In genomic region chr12:57470286-57470969, GRCh38 we compare ENCODE assay signal across 28 cellular contexts. TPM values are rescaled to one million over a fixed set of nuclear protein-coding genes. Genes with fewer than 3 reads are reported as not detected.
"Had no signal": no experiment of that assay in that cellular context is flagged by ENCODE, and none has a peak within 500 bp of the region (broad histone marks: within the 10 kb centered on the region; RNA-seq: fewer than 3 reads in every experiment).

No MANE protein-coding gene starts in this region.

- H2AFZ ChIP-seq: neural progenitor cell had no signal

- H3K9ac ChIP-seq: neural progenitor cell had no signal

- H3K27me3 Mint-ChIP-seq: activated CD4-positive, alpha-beta memory T cell treated with anti-CD3 and anti-CD28 coated beads for 36 hours; activated naive CD8-positive, alpha-beta T cell treated with anti-CD3 and anti-CD28 coated beads, Interleukin-2, amount 10 ng/mL, durations not matched to agents 7 days and 5 days; naive B cell had no signal

- H3K4me1 Mint-ChIP-seq: neural progenitor cell had no signal

- H3K36me3 Mint-ChIP-seq: neural progenitor cell had no signal

- ATAC-seq: heart right ventricle, psoas muscle had no signal

- DNase-seq: activated CD4-positive, alpha-beta memory T cell treated with anti-CD3 and anti-CD28 coated beads for 36 hours; activated CD4-positive, alpha-beta T cell treated with anti-CD3 and anti-CD28 coated beads for 48 hours; activated naive CD4-positive, alpha-beta T cell treated with Interleukin-2 at 50 U/mL for 16 hours; activated naive CD8-positive, alpha-beta T cell treated with anti-CD3 and anti-CD28 coated beads, Interleukin-2, amount 10 ng/mL, durations not matched to agents 7 days and 5 days; activated T-cell treated with anti-CD3 and anti-CD28 coated beads, Interleukin-2, amount 50 U/mL, for 48 hours; amygdala; foreskin fibroblast; heart right ventricle; naive B cell; ovary; psoas muscle; stimulated activated CD4-positive, alpha-beta T cell treated with anti-CD3 and anti-CD28 coated beads, Interleukin-12 subunit alpha, Interleukin-12 subunit beta, amount 100 ng/mL, for 4 hours; stimulated activated CD4-positive, alpha-beta T cell treated with anti-CD3 and anti-CD28 coated beads, Interleukin-4, amount 100 ng/mL, for 4 hours; stomach; testis; trophoblast cell; uterus had no signal

- H3K36me3 ChIP-seq: neural progenitor cell, ovary, right atrium auricular region, uterus had no signal

- H3K27ac ChIP-seq: coronary artery, heart right ventricle, neural progenitor cell, ovary, psoas muscle, right atrium auricular region, stomach, testis, uterus had no signal

- H3K4me3 Mint-ChIP-seq: activated CD4-positive, alpha-beta memory T cell treated with anti-CD3 and anti-CD28 coated beads for 36 hours; activated naive CD8-positive, alpha-beta T cell treated with anti-CD3 and anti-CD28 coated beads, Interleukin-2, amount 10 ng/mL, durations not matched to agents 7 days and 5 days; neural progenitor cell had no signal

- H3K4me2 ChIP-seq: neural progenitor cell had no signal

- H3K27ac Mint-ChIP-seq: activated CD4-positive, alpha-beta memory T cell treated with anti-CD3 and anti-CD28 coated beads for 36 hours; neural progenitor cell had no signal

- H3K27me3 ChIP-seq: ovary, testis had no signal

- H3K9me3 ChIP-seq: heart right ventricle, ovary, psoas muscle, right atrium auricular region, stomach, testis, uterus had no signal

- H3K9me3 Mint-ChIP-seq: activated CD4-positive, alpha-beta memory T cell treated with anti-CD3 and anti-CD28 coated beads for 36 hours; activated naive CD8-positive, alpha-beta T cell treated with anti-CD3 and anti-CD28 coated beads, Interleukin-2, amount 10 ng/mL, durations not matched to agents 7 days and 5 days; naive B cell; neural progenitor cell had no signal

- H3K4me3 ChIP-seq: coronary artery, heart right ventricle, lung, neural progenitor cell, ovary, psoas muscle, right atrium auricular region, stomach, testis, uterus had no signal

RNA-seq across cellular contexts. Expression of gene ARHGAP9, which starts 9.2 kb away (rescaled TPM):
- total RNA-seq: bronchial epithelial cell had no signal
- polyA plus RNA-seq: keratinocyte had no signal

RNA-seq across cellular contexts. Expression of gene GLI1, which starts 10.8 kb away (rescaled TPM):
- total RNA-seq: epithelial cell of proximal tubule had no signal

RNA-seq across cellular contexts. Expression of gene INHBE, which starts 15.3 kb away (rescaled TPM):
- total RNA-seq: activated naive CD8-positive, alpha-beta T cell treated with anti-CD3 and anti-CD28 coated beads, Interleukin-2, amount 10 ng/mL, durations not matched to agents 7 days and 5 days; mesenteric fat pad; ovary; right atrium auricular region; stomach; T-helper 2 cell treated with Interferon-gamma antibody and Interleukin-4, amounts not matched to agents 100 ng/mL and 5 ng/mL, for 36 hours; uterus had no signal
- polyA plus RNA-seq: keratinocyte, lung, ovary, stomach had no signal

RNA-seq across cellular contexts. Expression of gene INHBC, which starts 35.8 kb away (rescaled TPM):
- total RNA-seq: activated CD4-positive, alpha-beta memory T cell treated with anti-CD3 and anti-CD28 coated beads for 36 hours; bronchial epithelial cell; epithelial cell of proximal tubule; fibroblast of lung; lung; mesenteric fat pad; mucosa of gallbladder; right atrium auricular region; T-helper 2 cell treated with Interferon-gamma antibody and Interleukin-4, amounts not matched to agents 100 ng/mL and 5 ng/mL, for 36 hours; uterus had no signal
- polyA plus RNA-seq: stomach had no signal
